In the genomic region with DNA sequence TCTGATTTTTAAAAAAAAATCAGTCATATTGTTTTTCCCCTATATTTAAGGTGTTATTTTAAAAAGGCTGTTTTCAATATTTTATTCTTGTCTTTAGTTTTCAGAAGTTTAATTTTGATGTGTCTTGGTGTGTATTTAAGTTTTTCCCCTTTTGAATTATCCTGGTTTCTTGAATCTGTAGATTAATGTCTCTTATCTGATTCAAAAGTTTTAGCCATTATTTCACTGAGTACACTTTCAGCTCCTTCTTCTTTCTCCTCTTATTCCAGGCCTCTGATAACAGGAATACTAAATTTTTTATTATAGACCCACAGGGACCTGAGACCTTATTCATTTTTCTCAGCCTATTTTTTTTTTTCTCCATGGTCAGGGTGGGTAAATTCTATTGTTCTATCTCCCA, we compare ENCODE assay signal across 26 cellular contexts.
"Had no signal": no experiment of that assay in that cellular context is flagged by ENCODE, and none has a peak within 500 bp of the region (broad histone marks: within the 10 kb centered on the region; RNA-seq: fewer than 3 reads in every experiment).

No MANE protein-coding gene starts in this region.

- DNase-seq: colonic mucosa; cortex of kidney; dermis blood vessel endothelial cell; dorsolateral prefrontal cortex; effector CD4-positive, alpha-beta T cell; effector CD8-positive, alpha-beta T cell; effector memory CD4-positive, alpha-beta T cell; effector memory CD8-positive, alpha-beta T cell; endodermal cell; erythroblast; esophagus squamous epithelium; foreskin fibroblast; foreskin keratinocyte; foreskin melanocyte; gastrocnemius medialis; glutamatergic neuron; head of caudate nucleus; heart left ventricle; heart right ventricle had no signal

- H3K36me3 ChIP-seq: colonic mucosa, gastrocnemius medialis had no signal

- H3K4me1 ChIP-seq: colonic mucosa, esophagus muscularis mucosa, esophagus squamous epithelium, foreskin keratinocyte, gastrocnemius medialis, gastroesophageal sphincter, heart right ventricle had no signal

- H3K4me3 ChIP-seq: colonic mucosa, coronary artery, dorsolateral prefrontal cortex, esophagus muscularis mucosa, esophagus squamous epithelium, gastrocnemius medialis, gastroesophageal sphincter, heart left ventricle, heart right ventricle, hepatocyte had no signal

- H3K9me3 ChIP-seq: colonic mucosa had no signal

- H3K9me3 Mint-ChIP-seq: effector memory CD8-positive, alpha-beta T cell had no signal

- H3K27ac Mint-ChIP-seq: dendritic cell treated with granulocyte-macrophage colony-stimulating factor and Interleukin-4, amounts not matched to agents 40 ng/mL and 50 ng/mL, for 4 days; endodermal cell had no signal

- H3K4me3 Mint-ChIP-seq: dendritic cell treated with granulocyte-macrophage colony-stimulating factor and Interleukin-4, amounts not matched to agents 40 ng/mL and 50 ng/mL, for 4 days; effector memory CD8-positive, alpha-beta T cell; endodermal cell had no signal

- H3K27me3 Mint-ChIP-seq: dendritic cell treated with granulocyte-macrophage colony-stimulating factor and Interleukin-4, amounts not matched to agents 40 ng/mL and 50 ng/mL, for 4 days; effector memory CD8-positive, alpha-beta T cell had no signal

- ATAC-seq: effector memory CD8-positive, alpha-beta T cell; esophagus mucosa; foreskin keratinocyte; gastrocnemius medialis; gastroesophageal sphincter; heart left ventricle; heart right ventricle had no signal

- H3K27ac ChIP-seq: colonic mucosa, coronary artery, dorsolateral prefrontal cortex, epithelial cell of prostate, esophagus muscularis mucosa, esophagus squamous epithelium, foreskin keratinocyte, gastrocnemius medialis, gastroesophageal sphincter, heart left ventricle, heart right ventricle, hepatocyte had no signal
